In genomic region chr16:23863511-23864422, GRCh38 we compare ENCODE assay signal across 9 cellular contexts. TPM values are rescaled to one million over a fixed set of nuclear protein-coding genes. Genes with fewer than 3 reads are reported as not detected.
A peak's percentile ranks its signal among the peaks of the same experiment; 100 is the strongest.
DNase-seq lines count a peak whose midpoint lies in the region; ATAC-seq, FAIRE-seq and TF ChIP-seq lines count a peak whose summit lies in the region.
"Had no signal": no experiment of that assay in that cellular context is flagged by ENCODE, and none has a peak within 500 bp of the region (broad histone marks: within the 10 kb centered on the region; RNA-seq: fewer than 3 reads in every experiment).

No MANE protein-coding gene starts in this region.

- no peak overlapping the region for H3K9ac ChIP-seq in kidney (ENCODE audit: low read length in 2 of 2)

- no peaks in the 10 kb centered on the region for H3K4me1 ChIP-seq in kidney (ENCODE audit: control insufficient read depth in 1 of 2, insufficient read depth in 1 of 2, low read depth in 1 of 2, low read length in 2 of 2)

- peaks cover 3% of the 10 kb centered on the region for H3K36me3 Mint-ChIP-seq in effector memory CD8-positive, alpha-beta T cell (ENCODE audit: insufficient read depth)
- no peaks in the 10 kb centered on the region for H3K36me3 Mint-ChIP-seq in chondrocyte (ENCODE audit: low read depth)

- no peak for FAIRE-seq in kidney (lab: Jason Lieb, UNC)

- H3K4me3 Mint-ChIP-seq in effector memory CD8-positive, alpha-beta T cell: peak overlapping the region; percentile 82 to 87
- H3K4me3 Mint-ChIP-seq in chondrocyte (ENCODE audit: unreplicated experiment): no peak overlapping the region

- H3K9me3 ChIP-seq in KOPT-K1 (ENCODE audit: insufficient read depth, low read length, poor library complexity, severe bottlenecking) (no peaks in the 10 kb centered on the region), kidney (ENCODE audit: control insufficient read depth in 1 of 2, low read length in 2 of 2) (no peaks in the 10 kb centered on the region)

- H3K27ac ChIP-seq in KOPT-K1 (ENCODE audit: low read depth, low read length, poor library complexity, severe bottlenecking): peak overlapping the region; percentile 85
- H3K27ac ChIP-seq in kidney (ENCODE audit: low read depth in 2 of 2, low read length in 2 of 2): peak overlapping the region in 1 of 2 donors; percentile 3
- H3K27ac ChIP-seq: epithelial cell of prostate had no signal

- no peaks in the 10 kb centered on the region for H3K9me3 Mint-ChIP-seq in effector memory CD8-positive, alpha-beta T cell
- H3K9me3 Mint-ChIP-seq in chondrocyte (ENCODE audit: low read depth): no peaks in the 10 kb centered on the region

- H3K27me3 Mint-ChIP-seq in effector memory CD8-positive, alpha-beta T cell: no peaks in the 10 kb centered on the region
- H3K27me3 Mint-ChIP-seq in chondrocyte (ENCODE audit: low read depth): peaks cover 27% of the 10 kb centered on the region

- H3K4me1 Mint-ChIP-seq in effector memory CD8-positive, alpha-beta T cell (ENCODE audit: low read depth in 2 of 2): peaks cover 51 to 70% of the 10 kb centered on the region in 2 donors
- no peaks in the 10 kb centered on the region for H3K4me1 Mint-ChIP-seq in chondrocyte (ENCODE audit: low read depth)

- no peak overlapping the region for H3K4me3 ChIP-seq in kidney (ENCODE audit: low read length in 2 of 2)

- in situ Hi-C loops in GM13977 (cut with MboI; ENCODE audit: low pct_unique_long_range_greater_than_20kb, low sequenced_read_pairs, unreplicated experiment): no loop called here

- no peaks in the 10 kb centered on the region for H3K36me3 ChIP-seq in KOPT-K1 (ENCODE audit: insufficient read depth, low read length)
- H3K36me3 ChIP-seq in kidney (ENCODE audit: control insufficient read depth in 1 of 2, insufficient read depth in 2 of 2, low read length in 2 of 2): no peaks in the 10 kb centered on the region

- H3K27ac Mint-ChIP-seq in effector memory CD8-positive, alpha-beta T cell: peak overlapping the region; percentile 83 to 89
- no peak overlapping the region for H3K27ac Mint-ChIP-seq in chondrocyte (ENCODE audit: unreplicated experiment)

- no peak for TF ChIP-seq CTCF in GM13977 (IDR thresholded peaks at IDR 0.05; ENCODE audit: extremely low read depth, insufficient read depth, missing control alignments)
- TF ChIP-seq CTCF in chondrocyte (IDR thresholded peaks at IDR 0.05): no peak
- TF ChIP-seq CTCF in kidney (IDR thresholded peaks at IDR 0.05; ENCODE audit: borderline replicate concordance, extremely low read depth, insufficient read depth): no peak

- peak; percentile 49 for DNase-seq in GM13977 (ENCODE audit: low spot score)
- DNase-seq in effector memory CD8-positive, alpha-beta T cell: peak in 1 of 3 experiments; percentile 29
- no peak for DNase-seq in dedifferentiated amniotic fluid mesenchymal stem cell (ENCODE audit: extremely low spot score)
- no peak for DNase-seq in chondrocyte (ENCODE audit: low spot score)
- DNase-seq in kidney: no peak
- DNase-seq in inferior parietal cortex (ENCODE audit: extremely low spot score): no peak

- intact Hi-C loops in kidney (cut with DNase I): no loop called here

- ATAC-seq in GM21529 (IDR thresholded peaks at IDR 0.05; ENCODE audit: unreplicated experiment): peak; percentile 69
- ATAC-seq in effector memory CD8-positive, alpha-beta T cell (replicated peaks): peak; percentile 94

RNA-seq across cellular contexts. Expression of gene PRKCB, which starts 28.0 kb away (rescaled TPM):
- total RNA-seq in chondrocyte (not detected in 3 replicates), kidney (17.8 TPM)
- polyA plus RNA-seq in kidney (ENCODE audit: insufficient read depth, low read depth, low replicate concordance): 0.62 TPM

Comparison
In these comparisons a context has a peak if more than half of its experiments do, and no peak if none do; other contexts are left out.
1. RNA of gene PRKCB, which starts 28.0 kb away (total RNA-seq): 17.8 TPM in kidney (single experiment); not detected in chondrocyte; every median in the first group is over 10 times any median in the second.